13 cellular contexts compared by ENCODE assay signal in the genomic region with DNA sequence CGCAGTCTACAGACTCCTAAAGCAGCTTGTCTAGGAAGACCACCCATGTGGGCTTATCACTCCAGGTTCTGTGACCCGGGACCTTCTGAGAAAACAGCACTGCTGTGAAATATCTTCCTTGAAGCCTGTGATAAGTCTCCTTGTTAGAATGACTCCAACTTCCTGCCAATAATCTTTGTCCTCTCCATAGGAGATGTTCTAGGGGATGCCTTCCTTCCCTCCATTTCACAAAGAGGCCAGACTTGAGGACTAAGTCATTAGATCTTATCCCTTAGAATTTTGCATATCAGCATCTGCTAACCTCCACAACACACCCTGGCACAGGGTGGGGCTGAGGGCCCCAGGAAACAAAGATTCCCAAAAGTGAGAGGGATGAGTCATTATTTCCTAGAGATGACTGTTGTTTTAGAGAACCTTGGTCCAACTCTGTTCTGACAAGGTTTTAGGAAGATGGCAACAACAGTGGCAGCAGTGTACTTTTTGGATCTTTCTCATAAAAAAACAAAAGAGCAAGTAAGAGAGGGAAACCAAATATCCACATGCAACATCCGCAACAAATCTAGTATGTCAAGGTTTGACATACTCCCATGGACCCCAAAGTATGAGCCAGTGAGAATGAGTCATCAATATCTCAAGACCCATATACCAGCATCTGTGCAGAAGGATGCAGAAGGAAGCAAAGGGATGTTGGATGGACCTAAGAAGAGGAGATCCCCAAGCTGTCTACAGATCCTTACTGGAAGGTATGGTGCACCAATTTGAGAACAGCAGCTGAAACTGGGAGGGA. TPM values are rescaled to one million over a fixed set of nuclear protein-coding genes. Genes with fewer than 3 reads are reported as not detected.
DNase-seq lines count a peak whose midpoint lies in the region; ATAC-seq, FAIRE-seq and TF ChIP-seq lines count a peak whose summit lies in the region.
"Had no signal": no experiment of that assay in that cellular context is flagged by ENCODE, and none has a peak within 500 bp of the region (broad histone marks: within the 10 kb centered on the region; RNA-seq: fewer than 3 reads in every experiment).

No MANE protein-coding gene starts in this region.

- peak; percentile 56 for FAIRE-seq in endothelial cell of umbilical vein (lab: Jason Lieb, UNC)
- FAIRE-seq: endometrium had no signal

- peaks cover 41% of the 10 kb centered on the region for H3K4me1 Mint-ChIP-seq in activated naive CD4-positive, alpha-beta T cell treated with anti-CD3 and anti-CD28 coated beads, Interleukin-2, amount 10 ng/mL, durations not matched to agents 7 days and 5 days
- H3K4me1 Mint-ChIP-seq in activated naive CD4-positive, alpha-beta T cell treated with anti-CD3 and anti-CD28 coated beads for 36 hours (ENCODE audit: low read depth), result peaks cover 45% of the 10 kb centered on the region
- peaks cover 8% of the 10 kb centered on the region for H3K4me1 Mint-ChIP-seq in type B pancreatic cell (ENCODE audit: unreplicated experiment)
- H3K4me1 Mint-ChIP-seq: neural progenitor cell had no signal

- peaks cover 24% of the 10 kb centered on the region for H3K36me3 Mint-ChIP-seq in activated naive CD4-positive, alpha-beta T cell treated with anti-CD3 and anti-CD28 coated beads, Interleukin-2, amount 10 ng/mL, durations not matched to agents 7 days and 5 days
- peaks cover 7% of the 10 kb centered on the region for H3K36me3 Mint-ChIP-seq in activated naive CD4-positive, alpha-beta T cell treated with anti-CD3 and anti-CD28 coated beads for 36 hours (ENCODE audit: low read depth)
- H3K36me3 Mint-ChIP-seq in type B pancreatic cell, result no peaks in the 10 kb centered on the region
- H3K36me3 Mint-ChIP-seq: neural progenitor cell had no signal

- TF ChIP-seq CTCF in endothelial cell of umbilical vein (IDR thresholded peaks at IDR 0.05; ENCODE audit: extremely low read depth in 1 of 2, insufficient read depth in 1 of 2, low read depth in 1 of 2, low read length in 2 of 2) (no peak), type B pancreatic cell (conservative IDR thresholded peaks at IDR 0.05) (no peak)

- no peak for ATAC-seq in HG02852 (IDR thresholded peaks at IDR 0.05; ENCODE audit: unreplicated experiment)

- no peak overlapping the region for H3K4me2 ChIP-seq in endothelial cell of umbilical vein (ENCODE audit: insufficient read depth, low read length)
- H3K4me2 ChIP-seq: neural progenitor cell had no signal

- no peak overlapping the region for H3K4me3 Mint-ChIP-seq in activated naive CD4-positive, alpha-beta T cell treated with anti-CD3 and anti-CD28 coated beads, Interleukin-2, amount 10 ng/mL, durations not matched to agents 7 days and 5 days
- no peak overlapping the region for H3K4me3 Mint-ChIP-seq in activated naive CD4-positive, alpha-beta T cell treated with anti-CD3 and anti-CD28 coated beads for 36 hours
- H3K4me3 Mint-ChIP-seq in type B pancreatic cell, result no peak overlapping the region
- H3K4me3 Mint-ChIP-seq: neural progenitor cell had no signal

- peak; percentile 6 for TF ChIP-seq POLR2A in endothelial cell of umbilical vein (IDR thresholded peaks at IDR 0.05; ENCODE audit: low read depth, low read length)

- peaks cover 52% of the 10 kb centered on the region for H3K4me1 ChIP-seq in endothelial cell of umbilical vein (ENCODE audit: control insufficient read depth, extremely low read depth, insufficient read depth, low read length)
- H3K4me1 ChIP-seq: neural progenitor cell had no signal

- CTCF ChIA-PET in activated naive CD4-positive, alpha-beta T cell treated with anti-CD3 and anti-CD28 coated beads, Interleukin-2, amount 10 ng/mL, durations not matched to agents 7 days and 5 days (lab: Charles Lee), result interaction anchor here (1.8 to 13.0 kb wide), 2 partner anchors 9 to 14 kb away, joined by 10 to 129 read pairs; a partner anchor contains a TSS
- CTCF ChIA-PET in activated naive CD4-positive, alpha-beta T cell treated with anti-CD3 and anti-CD28 coated beads for 36 hours (lab: Charles Lee), result interaction anchor here (1.0 to 25.1 kb wide), 8 partner anchors 9 to 112 kb away, joined by 3 to 617 read pairs (median 4); a partner anchor contains a TSS
- CTCF ChIA-PET in endothelial cell of umbilical vein (lab: Charles Lee), result interaction anchor here (0.7 to 1.7 kb wide), 10 partner anchors 9 to 119 kb away, joined by 3 to 9 read pairs (median 4); a partner anchor contains a TSS

- H3K27me3 Mint-ChIP-seq in activated naive CD4-positive, alpha-beta T cell treated with anti-CD3 and anti-CD28 coated beads, Interleukin-2, amount 10 ng/mL, durations not matched to agents 7 days and 5 days, result peaks cover 37% of the 10 kb centered on the region
- no peaks in the 10 kb centered on the region for H3K27me3 Mint-ChIP-seq in activated naive CD4-positive, alpha-beta T cell treated with anti-CD3 and anti-CD28 coated beads for 36 hours (ENCODE audit: low read depth)
- H3K27me3 Mint-ChIP-seq in type B pancreatic cell, result peaks cover 50% of the 10 kb centered on the region

- no peaks in the 10 kb centered on the region for H3K9me1 ChIP-seq in endothelial cell of umbilical vein (replicated peaks; ENCODE audit: control insufficient read depth, extremely low read depth, insufficient read depth, low read length)

- POLR2A ChIA-PET in endothelial cell of umbilical vein (lab: Charles Lee), result no interaction called here

- H2AFZ ChIP-seq in endothelial cell of umbilical vein (ENCODE audit: low read depth, low read length), result no peak overlapping the region
- H2AFZ ChIP-seq: neural progenitor cell had no signal

- no peaks in the 10 kb centered on the region for H3K27me3 ChIP-seq in endothelial cell of umbilical vein (ENCODE audit: control insufficient read depth in 2 of 2, insufficient read depth in 2 of 2, low read length in 2 of 2)
- H3K27me3 ChIP-seq: uterus had no signal

- dilution Hi-C loops in endothelial cell of umbilical vein (cut with MboI; ENCODE audit: extremely low pct_ligation_motif_present, low sequenced_read_pairs), result no loop called here

- H3K9ac ChIP-seq in endothelial cell of umbilical vein (replicated peaks; ENCODE audit: extremely low read depth, insufficient read depth, low read length), result no peak overlapping the region
- H3K9ac ChIP-seq: neural progenitor cell had no signal

- intact Hi-C loops in activated naive CD4-positive, alpha-beta T cell treated with anti-CD3 and anti-CD28 coated beads for 36 hours (cut with micrococcal nuclease), result no loop called here
- intact Hi-C loops in endothelial cell of umbilical vein (cut with micrococcal nuclease), result no loop called here

- H3K9me3 Mint-ChIP-seq in activated naive CD4-positive, alpha-beta T cell treated with anti-CD3 and anti-CD28 coated beads, Interleukin-2, amount 10 ng/mL, durations not matched to agents 7 days and 5 days, result no peaks in the 10 kb centered on the region
- H3K9me3 Mint-ChIP-seq in activated naive CD4-positive, alpha-beta T cell treated with anti-CD3 and anti-CD28 coated beads for 36 hours, result no peaks in the 10 kb centered on the region
- no peaks in the 10 kb centered on the region for H3K9me3 Mint-ChIP-seq in type B pancreatic cell
- H3K9me3 Mint-ChIP-seq: neural progenitor cell had no signal

- no peak overlapping the region for H3K27ac ChIP-seq in endothelial cell of umbilical vein (ENCODE audit: insufficient read depth, low read depth, low read length)
- H3K27ac ChIP-seq: neural progenitor cell had no signal

- DNase-seq in activated naive CD4-positive, alpha-beta T cell treated with anti-CD3 and anti-CD28 coated beads, Interleukin-2, amount 10 ng/mL, durations not matched to agents 7 days and 5 days, result no peak
- no peak for DNase-seq in activated naive CD4-positive, alpha-beta T cell treated with anti-CD3 and anti-CD28 coated beads for 36 hours
- DNase-seq in M059J (ENCODE audit: low read depth) (peak; percentile 68), endothelial cell of umbilical vein (ENCODE audit: low read depth, low spot score) (no peak), stromal cell of bone marrow (ENCODE audit: low read depth) (peak; percentile 67), dermis blood vessel endothelial cell (no peak), type B pancreatic cell (ENCODE audit: extremely low spot score, unreplicated experiment) (no peak)
- DNase-seq: hypothalamus, NCI-H2227 treated with DMSO at 0.1 percent for 48 hours, uterus had no signal

- no TSS peak for BruUV-seq in endothelial cell of umbilical vein (replicated peaks; lab: Mats Ljungman, UMichigan)

- no peaks in the 10 kb centered on the region for H4K20me1 ChIP-seq in endothelial cell of umbilical vein (replicated peaks; ENCODE audit: control insufficient read depth, extremely low read depth, insufficient read depth, low read length)

- peak overlapping the region; percentile 40 for H3K27ac Mint-ChIP-seq in activated naive CD4-positive, alpha-beta T cell treated with anti-CD3 and anti-CD28 coated beads, Interleukin-2, amount 10 ng/mL, durations not matched to agents 7 days and 5 days
- no peak overlapping the region for H3K27ac Mint-ChIP-seq in activated naive CD4-positive, alpha-beta T cell treated with anti-CD3 and anti-CD28 coated beads for 36 hours
- H3K27ac Mint-ChIP-seq in type B pancreatic cell, result no peak overlapping the region
- H3K27ac Mint-ChIP-seq: neural progenitor cell had no signal

- H3K4me3 ChIP-seq in endothelial cell of umbilical vein (replicated peaks in 1 of 3; ENCODE audit: insufficient read depth in 1 of 3, low read depth in 1 of 3, low read length in 3 of 3), result no peak overlapping the region
- H3K4me3 ChIP-seq: neural progenitor cell, uterus had no signal

- peaks cover 0 to 7% of the 10 kb centered on the region in 2 experiments for H3K36me3 ChIP-seq in endothelial cell of umbilical vein (ENCODE audit: control insufficient read depth in 2 of 2, extremely low read depth in 1 of 2, insufficient read depth in 2 of 2, low read length in 2 of 2)
- H3K36me3 ChIP-seq: neural progenitor cell, uterus had no signal

- no peaks in the 10 kb centered on the region for H3K9me3 ChIP-seq in endothelial cell of umbilical vein (replicated peaks; ENCODE audit: control insufficient read depth, insufficient read depth, low read length)
- H3K9me3 ChIP-seq: uterus had no signal

- H3K79me2 ChIP-seq in endothelial cell of umbilical vein (ENCODE audit: control insufficient read depth, insufficient read depth, low read length), result no peaks in the 10 kb centered on the region

RNA-seq across cellular contexts. Expression of a gene that starts 6.0 kb away (rescaled TPM):
- 10 to 100 TPM; 10.6 to 11.4 TPM for total RNA-seq in activated naive CD4-positive, alpha-beta T cell treated with anti-CD3 and anti-CD28 coated beads for 36 hours
- 0.98 and 1.9 TPM in 2 replicates for total RNA-seq in M059J (2014; rRNA removed; shearing (Covaris generic))
- 6.2 and 10.5 TPM in 2 replicates for total RNA-seq in endothelial cell of umbilical vein
- 9.1 and 11.7 TPM in 2 replicates for polyA plus RNA-seq in endothelial cell of umbilical vein
- 2.1 and 3.0 TPM in 2 replicates for polyA plus RNA-seq in endothelial cell of umbilical vein (2011; cell fraction: cytosol; rRNA removed)
- 79.4 and 81.1 TPM in 2 replicates for polyA plus RNA-seq in endothelial cell of umbilical vein (2011; cell fraction: nucleus; rRNA removed)
- 4.8 and 6.3 TPM in 2 replicates for polyA plus RNA-seq in endothelial cell of umbilical vein (2012)
- 4.9 and 12.2 TPM in 2 replicates for polyA minus RNA-seq in endothelial cell of umbilical vein
- 6.6 TPM for polyA minus RNA-seq in endothelial cell of umbilical vein (2011; cell fraction: cytosol; rRNA and poly(A)+ RNA removed)
- polyA minus RNA-seq in endothelial cell of umbilical vein (2011; cell fraction: nucleus; rRNA and poly(A)+ RNA removed), result 9.5 and 11.0 TPM in 2 replicates
- 3.5 and 3.6 TPM in 2 replicates for total RNA-seq in dermis blood vessel endothelial cell
- 5.1 and 8.8 TPM in 2 replicates for total RNA-seq in type B pancreatic cell (ENCODE audit: low replicate concordance)

RNA-seq across cellular contexts. Expression of a gene that starts 7.4 kb away (rescaled TPM):
- 10 to 100 TPM; 12.2 to 12.8 TPM for total RNA-seq in activated naive CD4-positive, alpha-beta T cell treated with anti-CD3 and anti-CD28 coated beads for 36 hours
- 0.64 and 1.2 TPM in 2 replicates for total RNA-seq in M059J (2014; rRNA removed; shearing (Covaris generic))
- total RNA-seq in endothelial cell of umbilical vein (9.1 and 13.1 TPM in 2 replicates), dermis blood vessel endothelial cell (5.9 and 9.7 TPM in 2 replicates), type B pancreatic cell (ENCODE audit: low replicate concordance) (6.5 and 9.4 TPM in 2 replicates)
- polyA plus RNA-seq in endothelial cell of umbilical vein, result 5.5 and 7.6 TPM in 2 replicates
- 0.49 and 1.2 TPM in 2 replicates for polyA plus RNA-seq in endothelial cell of umbilical vein (2011; cell fraction: cytosol; rRNA removed)
- polyA plus RNA-seq in endothelial cell of umbilical vein (2011; cell fraction: nucleus; rRNA removed), result 52.9 and 53.1 TPM in 2 replicates
- 3.5 and 4.3 TPM in 2 replicates for polyA plus RNA-seq in endothelial cell of umbilical vein (2012)
- 5.9 and 6.8 TPM in 2 replicates for polyA minus RNA-seq in endothelial cell of umbilical vein
- polyA minus RNA-seq in endothelial cell of umbilical vein (2011; cell fraction: cytosol; rRNA and poly(A)+ RNA removed), result 2.3 TPM
- polyA minus RNA-seq in endothelial cell of umbilical vein (2011; cell fraction: nucleus; rRNA and poly(A)+ RNA removed), result 15.5 and 16.1 TPM in 2 replicates

RNA-seq across cellular contexts. Expression of a gene that starts 9.6 kb away (rescaled TPM):
- 10 to 100 TPM; 10.9 to 15.1 TPM for total RNA-seq in activated naive CD4-positive, alpha-beta T cell treated with anti-CD3 and anti-CD28 coated beads for 36 hours
- not detected in 2 replicates for total RNA-seq in M059J (2014; rRNA removed; shearing (Covaris generic))
- total RNA-seq in endothelial cell of umbilical vein, result 4.6 and 5.2 TPM in 2 replicates
- 7.2 and 14.9 TPM in 2 replicates for polyA plus RNA-seq in endothelial cell of umbilical vein
- 5.4 and 5.5 TPM in 2 replicates for polyA plus RNA-seq in endothelial cell of umbilical vein (2011; cell fraction: cytosol; rRNA removed)
- polyA plus RNA-seq in endothelial cell of umbilical vein (2011; cell fraction: nucleus; rRNA removed), result 14.0 and 14.4 TPM in 2 replicates
- 0.76 and 2.3 TPM in 2 replicates for polyA plus RNA-seq in endothelial cell of umbilical vein (2012)
- 3.0 and 7.3 TPM in 2 replicates for polyA minus RNA-seq in endothelial cell of umbilical vein
- 5.6 TPM for polyA minus RNA-seq in endothelial cell of umbilical vein (2011; cell fraction: cytosol; rRNA and poly(A)+ RNA removed)
- polyA minus RNA-seq in endothelial cell of umbilical vein (2011; cell fraction: nucleus; rRNA and poly(A)+ RNA removed), result 3.5 and 4.0 TPM in 2 replicates
- 4.6 and 7.5 TPM in 2 replicates for total RNA-seq in dermis blood vessel endothelial cell
- total RNA-seq in type B pancreatic cell (ENCODE audit: low replicate concordance), result 4.9 and 11.1 TPM in 2 replicates

RNA-seq across cellular contexts. Expression of a gene that starts 17.5 kb away (rescaled TPM):
- 1 to 10 TPM; 1.6 to 2.4 TPM for total RNA-seq in activated naive CD4-positive, alpha-beta T cell treated with anti-CD3 and anti-CD28 coated beads for 36 hours
- total RNA-seq in M059J (2014; rRNA removed; shearing (Covaris generic)), result not detected in 2 replicates
- 84.0 and 87.0 TPM in 2 replicates for total RNA-seq in endothelial cell of umbilical vein
- 81.6 and 101 TPM in 2 replicates for polyA plus RNA-seq in endothelial cell of umbilical vein
- 15.8 and 21.9 TPM in 2 replicates for polyA plus RNA-seq in endothelial cell of umbilical vein (2011; cell fraction: cytosol; rRNA removed)
- 689 and 864 TPM in 2 replicates for polyA plus RNA-seq in endothelial cell of umbilical vein (2011; cell fraction: nucleus; rRNA removed)
- 39.2 and 55.0 TPM in 2 replicates for polyA plus RNA-seq in endothelial cell of umbilical vein (2012)
- 76.2 and 112 TPM in 2 replicates for polyA minus RNA-seq in endothelial cell of umbilical vein
- polyA minus RNA-seq in endothelial cell of umbilical vein (2011; cell fraction: cytosol; rRNA and poly(A)+ RNA removed), result not detected
- 147 and 206 TPM in 2 replicates for polyA minus RNA-seq in endothelial cell of umbilical vein (2011; cell fraction: nucleus; rRNA and poly(A)+ RNA removed)
- total RNA-seq in dermis blood vessel endothelial cell, result 68.4 and 138 TPM in 2 replicates
- 2.2 and 2.5 TPM in 2 replicates for total RNA-seq in type B pancreatic cell (ENCODE audit: low replicate concordance)

RNA-seq across cellular contexts. Expression of a gene that starts 17.7 kb away (rescaled TPM):
- total RNA-seq in activated naive CD4-positive, alpha-beta T cell treated with anti-CD3 and anti-CD28 coated beads for 36 hours, result 10 to 100 TPM; 24.8 to 26.4 TPM
- total RNA-seq in M059J (2014; rRNA removed; shearing (Covaris generic)), result 8.9 and 14.0 TPM in 2 replicates
- 30.9 and 31.0 TPM in 2 replicates for total RNA-seq in endothelial cell of umbilical vein
- 16.2 and 16.3 TPM in 2 replicates for polyA plus RNA-seq in endothelial cell of umbilical vein
- polyA plus RNA-seq in endothelial cell of umbilical vein (2011; cell fraction: cytosol; rRNA removed), result 13.0 and 13.1 TPM in 2 replicates
- 58.1 and 63.4 TPM in 2 replicates for polyA plus RNA-seq in endothelial cell of umbilical vein (2011; cell fraction: nucleus; rRNA removed)
- polyA plus RNA-seq in endothelial cell of umbilical vein (2012), result 15.9 and 22.1 TPM in 2 replicates
- 36.0 TPM in 2 replicates for polyA minus RNA-seq in endothelial cell of umbilical vein
- 31.3 TPM for polyA minus RNA-seq in endothelial cell of umbilical vein (2011; cell fraction: cytosol; rRNA and poly(A)+ RNA removed)
- 20.9 and 32.3 TPM in 2 replicates for polyA minus RNA-seq in endothelial cell of umbilical vein (2011; cell fraction: nucleus; rRNA and poly(A)+ RNA removed)
- total RNA-seq in dermis blood vessel endothelial cell, result 30.1 and 33.5 TPM in 2 replicates
- 26.2 and 33.9 TPM in 2 replicates for total RNA-seq in type B pancreatic cell (ENCODE audit: low replicate concordance)

Comparison
In these comparisons a context has a peak if more than half of its experiments do, and no peak if none do; other contexts are left out.
1. DNase-seq: peak in M059J (single experiment) and stromal cell of bone marrow (single experiment); none in activated naive CD4-positive, alpha-beta T cell treated with anti-CD3 and anti-CD28 coated beads, Interleukin-2, amount 10 ng/mL, durations not matched to agents 7 days and 5 days (single experiment), activated naive CD4-positive, alpha-beta T cell treated with anti-CD3 and anti-CD28 coated beads for 36 hours (single experiment), endothelial cell of umbilical vein (single experiment), dermis blood vessel endothelial cell (single experiment) and type B pancreatic cell (single experiment).